Comparison of ENCODE assay signal across 24 cellular contexts in genomic region chr9:18666348-18666747, GRCh38.
DNase-seq lines count a peak whose midpoint lies in the region; ATAC-seq and TF ChIP-seq lines count a peak whose summit lies in the region.
"Had no signal": no experiment of that assay in that cellular context is flagged by ENCODE, and none has a peak within 500 bp of the region (broad histone marks: within the 10 kb centered on the region; RNA-seq: fewer than 3 reads in every experiment).

No MANE protein-coding gene starts in this region.

- peak; percentile 35 for DNase-seq in HS-27A (ENCODE audit: low read depth)
- DNase-seq in astrocyte of the cerebellum (ENCODE audit: low read depth): peak; percentile 27
- peak; percentile 38 for DNase-seq in fibroblast of the conjunctiva (ENCODE audit: low read depth)
- DNase-seq in sigmoid colon: no peak
- DNase-seq in NCI-H1417 (lab: John Stamatoyannopoulos, UW): no peak
- DNase-seq: activated CD8-positive, alpha-beta T cell treated with anti-CD3 and anti-CD28 coated beads for 36 hours; activated T-cell treated with anti-CD3 and anti-CD28 coated beads, Interleukin-2, amount 50 U/mL, for 48 hours; Calu3; caudate nucleus; effector CD4-positive, alpha-beta T cell; esophagus squamous epithelium; NCI-H1048; NCI-H2081 treated with DMSO at 0.1 percent for 48 hours; NCI-H524 treated with DMSO at 0.1 percent for 48 hours; right lobe of liver; stimulated activated CD4-positive, alpha-beta T cell treated with anti-CD3 and anti-CD28 coated beads, Interleukin-2, amount 100 ng/mL, for 24 hours; T-helper 17 cell; WERI-Rb-1 had no signal

- no peaks in the 10 kb centered on the region for H3K4me1 ChIP-seq in thymus (ENCODE audit: control insufficient read depth, insufficient read depth, low read length)
- peaks cover 0 to 7% (median 0%) of the 10 kb centered on the region in 4 donors for H3K4me1 ChIP-seq in sigmoid colon

- TF ChIP-seq CTCF in astrocyte of the cerebellum (IDR thresholded peaks at IDR 0.05; ENCODE audit: low read depth, low read length, missing control alignments) (no peak), sigmoid colon (IDR thresholded peaks at IDR 0.05) (no peak)

- in situ Hi-C loops in astrocyte of the cerebellum (cut with HindIII; ENCODE audit: low sequenced_read_pairs): no loop called here

- H3K27me3 ChIP-seq in thymus (ENCODE audit: control insufficient read depth, insufficient read depth): no peaks in the 10 kb centered on the region
- H3K27me3 ChIP-seq in sigmoid colon: no peaks in the 10 kb centered on the region
- H3K27me3 ChIP-seq: esophagus squamous epithelium, neutrophil, right lobe of liver, vagina had no signal

- no peak overlapping the region for H3K4me3 ChIP-seq in astrocyte of the cerebellum (ENCODE audit: low read depth, low read length)
- no peak overlapping the region for H3K4me3 ChIP-seq in thymus (ENCODE audit: low read length)
- H3K4me3 ChIP-seq in sigmoid colon: no peak overlapping the region
- H3K4me3 ChIP-seq: esophagus squamous epithelium, K562, right lobe of liver, vagina had no signal

- H3K27ac ChIP-seq in thymus (ENCODE audit: low read depth) (peak overlapping the region; percentile 18), sigmoid colon (no peak overlapping the region)
- H3K27ac ChIP-seq: HL-60, neutrophil, right lobe of liver, vagina, WERI-Rb-1 had no signal

- no peaks in the 10 kb centered on the region for H3K36me3 ChIP-seq in thymus (ENCODE audit: control insufficient read depth, insufficient read depth)
- H3K36me3 ChIP-seq in sigmoid colon: no peaks in the 10 kb centered on the region
- H3K36me3 ChIP-seq: esophagus squamous epithelium, neutrophil, right lobe of liver, vagina, WERI-Rb-1 had no signal

- no peak for TF ChIP-seq POLR2A in sigmoid colon (IDR thresholded peaks at IDR 0.05)

- WGBS in thymus: 71% methylated on average over 2 of the region's 2 CpGs
- 68 to 72% methylated on average over 2 of the region's 2 CpGs for WGBS in sigmoid colon, 2 donors

- ATAC-seq in GM18909 (IDR thresholded peaks at IDR 0.05; ENCODE audit: poor library complexity, unreplicated experiment): no peak
- ATAC-seq: activated CD8-positive, alpha-beta T cell treated with anti-CD3 and anti-CD28 coated beads for 36 hours; K562; right lobe of liver; T-helper 17 cell had no signal

- intact Hi-C loops in sigmoid colon (cut with DNase I): no loop called here

- H3K9me3 ChIP-seq in thymus (ENCODE audit: control insufficient read depth) (no peaks in the 10 kb centered on the region), sigmoid colon (no peaks in the 10 kb centered on the region)
- H3K9me3 ChIP-seq: esophagus squamous epithelium, neutrophil, right lobe of liver, vagina had no signal

- TF ChIP-seq EP300 in sigmoid colon (IDR thresholded peaks at IDR 0.05): no peak

Comparison
In these comparisons a context has a peak if more than half of its experiments do, and no peak if none do; other contexts are left out.
1. DNase-seq: peak in HS-27A (single experiment), astrocyte of the cerebellum (single experiment) and fibroblast of the conjunctiva (single experiment); none in sigmoid colon (single experiment) and NCI-H1417 (0 of 3).